Comparison of ENCODE assay signal across 30 cellular contexts in the genomic region with DNA sequence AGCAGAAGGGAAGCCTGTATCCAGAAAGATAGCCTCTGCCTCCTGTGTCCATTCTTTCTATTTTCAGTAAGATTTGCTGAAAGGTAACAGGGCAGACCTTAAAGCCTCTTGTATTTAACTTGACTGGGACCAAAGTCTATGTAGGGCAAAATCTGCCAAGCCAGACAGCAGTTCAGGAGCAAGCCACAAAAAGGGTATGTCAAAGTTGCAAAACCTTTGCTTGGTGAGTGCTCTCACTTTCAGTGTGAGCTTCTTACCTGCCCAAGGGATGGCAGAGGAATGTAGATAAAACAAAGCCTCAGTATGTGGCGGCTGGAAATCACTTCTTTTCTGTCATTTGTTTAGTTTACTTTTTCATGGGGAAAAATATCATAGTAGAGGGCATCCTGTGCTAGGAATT.
"Had no signal": no experiment of that assay in that cellular context is flagged by ENCODE, and none has a peak within 500 bp of the region (broad histone marks: within the 10 kb centered on the region; RNA-seq: fewer than 3 reads in every experiment).

No MANE protein-coding gene starts in this region.

- H3K4me3 ChIP-seq: ascending aorta, breast epithelium, MG63, SJCRH30, SK-N-MC had no signal

- H3K4me1 ChIP-seq: breast epithelium, SJCRH30 had no signal

- H3K27me3 Mint-ChIP-seq: activated CD8-positive, alpha-beta T cell treated with anti-CD3 and anti-CD28 coated beads for 36 hours had no signal

- H3K27ac ChIP-seq: ascending aorta, breast epithelium, SJCRH30, SK-N-MC, WERI-Rb-1 had no signal

- H3K4me1 Mint-ChIP-seq: activated T-helper 17 cell treated with anti-CD3 and anti-CD28 coated beads, Interleukin-2, amount 50 U/mL, for 72 hours had no signal

- H3K9me3 Mint-ChIP-seq: activated CD4-positive, alpha-beta T cell treated with anti-CD3 and anti-CD28 coated beads, Interleukin-2, amount 10 ng/mL, durations not matched to agents 24 days and 14 days; activated CD8-positive, alpha-beta T cell treated with anti-CD3 and anti-CD28 coated beads for 36 hours; activated naive CD8-positive, alpha-beta T cell treated with anti-CD3 and anti-CD28 coated beads for 36 hours; activated T-cell treated with anti-CD3 and anti-CD28 coated beads, Interleukin-2, amount 50 U/mL, for 72 hours; activated T-helper 17 cell treated with anti-CD3 and anti-CD28 coated beads, Interleukin-2, amount 50 U/mL, for 72 hours had no signal

- H3K36me3 ChIP-seq: ascending aorta, breast epithelium, MG63, SJCRH30, WERI-Rb-1 had no signal

- ATAC-seq: activated CD8-positive, alpha-beta T cell treated with anti-CD3 and anti-CD28 coated beads for 36 hours; activated T-cell treated with anti-CD3 and anti-CD28 coated beads, Interleukin-2, amount 50 U/mL, for 72 hours; activated T-helper 17 cell treated with anti-CD3 and anti-CD28 coated beads, Interleukin-2, amount 50 U/mL, for 72 hours; Panc1 had no signal

- DNase-seq: activated CD4-positive, alpha-beta T cell treated with anti-CD3 and anti-CD28 coated beads, Interleukin-2, amount 10 ng/mL, durations not matched to agents 24 days and 14 days; activated CD4-positive, alpha-beta T cell treated with anti-CD3 and anti-CD28 coated beads, Interleukin-2, amount 50 U/mL, for 4 hours; activated CD8-positive, alpha-beta T cell treated with anti-CD3 and anti-CD28 coated beads for 36 hours; activated effector memory CD4-positive, alpha-beta T cell treated with anti-CD3 and anti-CD28 coated beads, Interleukin-2, amount 50 U/mL, for 16 hours; activated naive CD4-positive, alpha-beta T cell; activated naive CD4-positive, alpha-beta T cell treated with anti-CD3 and anti-CD28 coated beads, Interleukin-2, amount 50 U/mL, for 16 hours; activated naive CD8-positive, alpha-beta T cell treated with anti-CD3 and anti-CD28 coated beads for 36 hours; activated T-cell treated with anti-CD3 and anti-CD28 coated beads, Interleukin-2, amount 50 U/mL, for 1 hour; activated T-cell treated with anti-CD3 and anti-CD28 coated beads, Interleukin-2, amount 50 U/mL, for 72 hours; amniotic stem cell; MG63; NCI-H1105; NCI-H1436; NCI-H1694; NCI-H1930; NCI-H2081 treated with DMSO at 0.1 percent for 48 hours; NCI-H226; NCI-H446 treated with DMSO at 0.1 percent for 48 hours; NCI-H524; NCI-H69; NCI-H82; SHP77; SJCRH30; T1000; WERI-Rb-1 had no signal

- H3K27me3 ChIP-seq: ascending aorta, breast epithelium, MG63, SJCRH30 had no signal

- H3K9me3 ChIP-seq: ascending aorta, breast epithelium, MG63, SJCRH30 had no signal

- H3K27ac Mint-ChIP-seq: activated CD4-positive, alpha-beta T cell treated with anti-CD3 and anti-CD28 coated beads, Interleukin-2, amount 10 ng/mL, durations not matched to agents 24 days and 14 days; activated CD8-positive, alpha-beta T cell treated with anti-CD3 and anti-CD28 coated beads for 36 hours; activated naive CD8-positive, alpha-beta T cell treated with anti-CD3 and anti-CD28 coated beads for 36 hours; activated T-cell treated with anti-CD3 and anti-CD28 coated beads, Interleukin-2, amount 50 U/mL, for 72 hours; activated T-helper 17 cell treated with anti-CD3 and anti-CD28 coated beads, Interleukin-2, amount 50 U/mL, for 72 hours had no signal

- H3K4me3 Mint-ChIP-seq: activated CD4-positive, alpha-beta T cell treated with anti-CD3 and anti-CD28 coated beads, Interleukin-2, amount 10 ng/mL, durations not matched to agents 24 days and 14 days; activated CD8-positive, alpha-beta T cell treated with anti-CD3 and anti-CD28 coated beads for 36 hours; activated naive CD8-positive, alpha-beta T cell treated with anti-CD3 and anti-CD28 coated beads for 36 hours; activated T-cell treated with anti-CD3 and anti-CD28 coated beads, Interleukin-2, amount 50 U/mL, for 72 hours; activated T-helper 17 cell treated with anti-CD3 and anti-CD28 coated beads, Interleukin-2, amount 50 U/mL, for 72 hours had no signal
